Comparison of ENCODE assay signal across 19 cellular contexts in the genomic region with DNA sequence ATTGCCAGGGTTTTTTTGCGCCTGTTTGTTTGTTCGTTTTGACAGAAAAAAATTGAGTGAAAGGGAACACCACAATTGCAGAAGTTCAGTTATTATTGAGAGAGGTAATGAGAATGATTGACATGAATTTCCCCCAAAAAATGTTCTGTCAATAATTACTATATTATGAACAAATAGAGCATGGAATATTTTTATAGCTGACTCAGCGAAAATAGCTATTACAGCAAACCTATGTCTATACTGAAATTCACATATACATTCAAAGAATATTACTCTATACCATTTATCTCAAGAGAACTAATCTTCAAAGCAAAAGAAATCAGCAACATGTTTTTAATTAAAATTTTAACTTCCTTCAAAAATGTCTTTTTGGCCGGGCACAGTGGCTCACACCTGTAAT. TPM values are rescaled to one million over a fixed set of nuclear protein-coding genes. Genes with fewer than 3 reads are reported as not detected.
"Had no signal": no experiment of that assay in that cellular context is flagged by ENCODE, and none has a peak within 500 bp of the region (broad histone marks: within the 10 kb centered on the region; RNA-seq: fewer than 3 reads in every experiment).

No MANE protein-coding gene starts in this region.

RNA-seq across cellular contexts. Expression of gene CFHR3, which starts 4.8 kb away (rescaled TPM):
- total RNA-seq: activated B cell treated with CpG ODN at 0.5 μM for 24 hours; activated CD4-positive, alpha-beta memory T cell treated with anti-CD3 and anti-CD28 coated beads for 36 hours; activated CD4-positive, alpha-beta T cell treated with anti-CD3 and anti-CD28 coated beads, Interleukin-2, amount 10 ng/mL, durations not matched to agents 24 days and 14 days; activated CD8-positive, alpha-beta memory T cell treated with anti-CD3 and anti-CD28 coated beads for 36 hours; activated CD8-positive, alpha-beta T cell treated with anti-CD3 and anti-CD28 coated beads for 36 hours; activated naive CD4-positive, alpha-beta T cell treated with anti-CD3 and anti-CD28 coated beads for 36 hours; activated naive CD4-positive, alpha-beta T cell treated with anti-CD3 and anti-CD28 coated beads, Interleukin-2, amount 50 U/mL, for 72 hours; activated naive CD8-positive, alpha-beta T cell treated with anti-CD3 and anti-CD28 coated beads for 36 hours; activated T-cell treated with anti-CD3 and anti-CD28 coated beads, Interleukin-2, amount 50 U/mL, for 72 hours; activated T-helper 1 cell treated with anti-CD3 and anti-CD28 coated beads, Interleukin-12 subunit alpha, Interleukin-12 subunit beta, Interleukin-2, Interleukin-4 antibody, amounts not matched to agents 30 ng/mL and 10 ng/mL and 1 ng/mL, durations not matched to agents 14 hours and 24 hours and 36 hours; activated T-helper 17 cell treated with anti-CD3 and anti-CD28 coated beads, Interleukin-2, amount 50 U/mL, for 72 hours; astrocyte; body of pancreas; breast epithelium; cardiac septum; cerebellum; T-helper 1 cell treated with Interleukin-12 subunit alpha and Interleukin-12 subunit beta and Interleukin-4 antibody, amounts not matched to agents 30 ng/mL and 1 ng/mL, for 36 hours; T-helper 17 cell; T-helper 2 cell treated with Interferon-gamma antibody and Interleukin-4, amounts not matched to agents 100 ng/mL and 5 ng/mL, for 36 hours had no signal

RNA-seq across cellular contexts. Expression of gene CFHR1, which starts 49.7 kb away (rescaled TPM):
- total RNA-seq: activated B cell treated with CpG ODN at 0.5 μM for 24 hours; activated CD4-positive, alpha-beta memory T cell treated with anti-CD3 and anti-CD28 coated beads for 36 hours; activated CD4-positive, alpha-beta T cell treated with anti-CD3 and anti-CD28 coated beads, Interleukin-2, amount 10 ng/mL, durations not matched to agents 24 days and 14 days; activated CD8-positive, alpha-beta memory T cell treated with anti-CD3 and anti-CD28 coated beads for 36 hours; activated CD8-positive, alpha-beta T cell treated with anti-CD3 and anti-CD28 coated beads for 36 hours; activated naive CD4-positive, alpha-beta T cell treated with anti-CD3 and anti-CD28 coated beads for 36 hours; activated naive CD4-positive, alpha-beta T cell treated with anti-CD3 and anti-CD28 coated beads, Interleukin-2, amount 50 U/mL, for 72 hours; activated naive CD8-positive, alpha-beta T cell treated with anti-CD3 and anti-CD28 coated beads for 36 hours; activated T-cell treated with anti-CD3 and anti-CD28 coated beads, Interleukin-2, amount 50 U/mL, for 72 hours; activated T-helper 1 cell treated with anti-CD3 and anti-CD28 coated beads, Interleukin-12 subunit alpha, Interleukin-12 subunit beta, Interleukin-2, Interleukin-4 antibody, amounts not matched to agents 30 ng/mL and 10 ng/mL and 1 ng/mL, durations not matched to agents 14 hours and 24 hours and 36 hours; body of pancreas; breast epithelium; cardiac septum; cerebellum; T-helper 1 cell treated with Interleukin-12 subunit alpha and Interleukin-12 subunit beta and Interleukin-4 antibody, amounts not matched to agents 30 ng/mL and 1 ng/mL, for 36 hours; T-helper 17 cell; T-helper 2 cell treated with Interferon-gamma antibody and Interleukin-4, amounts not matched to agents 100 ng/mL and 5 ng/mL, for 36 hours had no signal
